In genomic region chr6:4678506-4679300, GRCh38 we compare ENCODE assay signal across 3 cellular contexts.
TF ChIP-seq lines count a peak whose summit lies in the region.

No MANE protein-coding gene starts in this region.

TF ChIP-seq in SK-N-SH, 30 proteins besides CTCF, POLR2A, EP300 and RAD21 (continued from another document):
- TF ChIP-seq PBX3 (IDR thresholded peaks at IDR 0.05) = no peak
- TF ChIP-seq ZBTB33 (IDR thresholded peaks at IDR 0.05; ENCODE audit: borderline replicate concordance, low read depth) = no peak
- TF ChIP-seq YY1 (IDR thresholded peaks at IDR 0.05; ENCODE audit: low read depth) = no peak
- TF ChIP-seq GABPA (IDR thresholded peaks at IDR 0.05; ENCODE audit: low read depth) = no peak
- no peak for TF ChIP-seq NRF1 (IDR thresholded peaks at IDR 0.05; ENCODE audit: low read depth, low read length)
- no peak for TF ChIP-seq SMC3 (IDR thresholded peaks at IDR 0.05; ENCODE audit: low read depth, low read length)
- TF ChIP-seq TAF1 (IDR thresholded peaks at IDR 0.05; ENCODE audit: borderline replicate concordance, low read depth, low read length) = no peak
- TF ChIP-seq IRF3 (IDR thresholded peaks at IDR 0.05; ENCODE audit: low read depth, low read length) = no peak

TF ChIP-seq in SK-N-SH treated with all-trans-retinoic acid at 6 μM for 48 hours, 23 proteins besides CTCF, POLR2A, EP300 and RAD21:
- TF ChIP-seq TSHZ2 (CRISPR knock-in tag; IDR thresholded peaks at IDR 0.05) (no peak), CSRNP3 (CRISPR knock-in tag; IDR thresholded peaks at IDR 0.05) (no peak), ISL1 (CRISPR knock-in tag; IDR thresholded peaks at IDR 0.05) (no peak), CREB5 (CRISPR knock-in tag; IDR thresholded peaks at IDR 0.05; ENCODE audit: low read depth) (no peak), ZNF8 (CRISPR knock-in tag; IDR thresholded peaks at IDR 0.05) (no peak), PATZ1 (CRISPR knock-in tag; IDR thresholded peaks at IDR 0.05; ENCODE audit: borderline replicate concordance) (no peak), ESRRG (CRISPR knock-in tag; IDR thresholded peaks at IDR 0.05) (no peak), CSDC2 (CRISPR knock-in tag; IDR thresholded peaks at IDR 0.05) (no peak), ZNF565 (CRISPR knock-in tag; conservative IDR thresholded peaks at IDR 0.05; ENCODE audit: low read depth) (no peak), ZC3H10 (CRISPR knock-in tag; IDR thresholded peaks at IDR 0.05) (no peak), TCF4 (CRISPR knock-in tag; IDR thresholded peaks at IDR 0.05; ENCODE audit: borderline replicate concordance) (no peak), TOX (CRISPR knock-in tag; IDR thresholded peaks at IDR 0.05; ENCODE audit: borderline replicate concordance) (no peak), SNAI2 (CRISPR knock-in tag; IDR thresholded peaks at IDR 0.05) (no peak), ARNTL (CRISPR knock-in tag; IDR thresholded peaks at IDR 0.05; ENCODE audit: borderline replicate concordance, low read depth) (no peak), OSR1 (CRISPR knock-in tag; IDR thresholded peaks at IDR 0.05) (no peak), PPARA (CRISPR knock-in tag; IDR thresholded peaks at IDR 0.05; ENCODE audit: borderline replicate concordance) (no peak), ZFP30 (CRISPR knock-in tag; IDR thresholded peaks at IDR 0.05) (no peak), BACH2 (CRISPR knock-in tag; IDR thresholded peaks at IDR 0.05; ENCODE audit: borderline replicate concordance) (no peak)
TF ChIP-seq in SK-N-SH treated with all-trans-retinoic acid at 6 μM for 48 hours: peak in this region for 0.

TF ChIP-seq in K562, 482 proteins besides CTCF, POLR2A, EP300 and RAD21:
- TF ChIP-seq MTA3 (IDR thresholded peaks at IDR 0.05; ENCODE audit: borderline replicate concordance) (peak; percentile 44; the same call in 1 of the 2 replicates), SRF (CRISPR knock-in tag; IDR thresholded peaks at IDR 0.05) (peak in 1 of 2 experiments; percentile 32; a peak in 1 of 4 replicates), TFAP4 (CRISPR knock-in tag; IDR thresholded peaks at IDR 0.05; ENCODE audit: borderline replicate concordance) (0 out of 2 replicates have a peak, but pooled peaks have one; percentile 20), ELF1 (tag; IDR thresholded peaks at IDR 0.05) (peak; percentile 54), RBM25 (IDR thresholded peaks at IDR 0.05; ENCODE audit: low read depth, low read length, severe bottlenecking) (peak; percentile 65), TSC22D4 (tag; IDR thresholded peaks at IDR 0.05) (no peak), SPI1 (IDR thresholded peaks at IDR 0.05; ENCODE audit: borderline replicate concordance, low read depth, low read length) (peak; percentile 88), ZNF124 (CRISPR knock-in tag; IDR thresholded peaks at IDR 0.05) (no peak), SNIP1 (IDR thresholded peaks at IDR 0.05; ENCODE audit: low read depth) (no peak), PKNOX1 (IDR thresholded peaks at IDR 0.05) (no peak), TBP (optimal IDR thresholded peaks at IDR 0.05; ENCODE audit: low read depth, low read length) (peak; percentile 52), CHD2 (IDR thresholded peaks at IDR 0.05; ENCODE audit: low read depth, low read length) (peak; percentile 94), NFIX (CRISPR knock-in tag; IDR thresholded peaks at IDR 0.05; ENCODE audit: low read depth) (no peak)
